In genomic region chr18:79971986-79972385, GRCh38 we compare ENCODE assay signal across 18 cellular contexts. TPM values are rescaled to one million over a fixed set of nuclear protein-coding genes. Genes with fewer than 3 reads are reported as not detected.
DNase-seq lines count a peak whose midpoint lies in the region; ATAC-seq, FAIRE-seq and TF ChIP-seq lines count a peak whose summit lies in the region.
"Had no signal": no experiment of that assay in that cellular context is flagged by ENCODE, and none has a peak within 500 bp of the region (broad histone marks: within the 10 kb centered on the region; RNA-seq: fewer than 3 reads in every experiment).

No MANE protein-coding gene starts in this region.

- H4K20me1 ChIP-seq in GM12878 (ENCODE audit: control insufficient read depth, insufficient read depth) = no peaks in the 10 kb centered on the region

- TF ChIP-seq CTCF in CD8-positive, alpha-beta T cell (IDR thresholded peaks at IDR 0.05) = no peak
- no peak for TF ChIP-seq CTCF in GM12878 (IDR thresholded peaks at IDR 0.05 in 2 of 3, conservative IDR thresholded peaks at IDR 0.05 in 1 of 3; ENCODE audit: control insufficient read depth in 2 of 3, extremely low read depth in 1 of 3, insufficient read depth in 1 of 3, low read depth in 3 of 3, low read length in 3 of 3)
- no peak for TF ChIP-seq CTCF in nephron progenitor cell (IDR thresholded peaks at IDR 0.05)

- TF ChIP-seq POLR2A in GM12892 (IDR thresholded peaks at IDR 0.05; ENCODE audit: low read depth, low read length) = peak; percentile 22; the same call in 1 of the 2 replicates
- 0 out of 2 replicates have a peak, but pooled peaks have one; percentile 42 for TF ChIP-seq POLR2A in GM12878 (IDR thresholded peaks at IDR 0.05; ENCODE audit: low read depth, low read length)

- ATAC-seq in CD8-positive, alpha-beta T cell = no peak
- ATAC-seq in GM12878 = no peak

- no peak for DNase-seq in CD8-positive, alpha-beta T cell
- DNase-seq in GM12892 (ENCODE audit: insufficient read length) = no peak
- DNase-seq in GM12878 (ENCODE audit: low read depth, low spot score) = no peak
- DNase-seq in nephron progenitor cell = no peak
- no peak for DNase-seq in CD1c-positive myeloid dendritic cell (ENCODE audit: extremely low spot score)
- DNase-seq in SK-N-DZ (ENCODE audit: low spot score) = no peak
- DNase-seq in amygdala (lab: John Stamatoyannopoulos, UW) = no peak
- DNase-seq: ACHN, AML-193, DMS79, H9, NCI-H1105 treated with DMSO at 0.1 percent for 48 hours, NCI-H1694 treated with DMSO at 0.1 percent for 48 hours, NCI-H345, NCI-H69, SHP77 treated with DMSO at 0.1 percent for 48 hours had no signal

- H3K36me3 Mint-ChIP-seq in CD8-positive, alpha-beta T cell = peaks cover 71% of the 10 kb centered on the region
- peaks cover 78% of the 10 kb centered on the region for H3K36me3 Mint-ChIP-seq in nephron progenitor cell (ENCODE audit: low read depth)

- POLR2A ChIA-PET in CD8-positive, alpha-beta T cell (lab: Charles Lee) = no interaction called here
- POLR2A ChIA-PET in GM12878 (lab: Charles Lee) = no interaction called here

- H3K4me1 Mint-ChIP-seq in CD8-positive, alpha-beta T cell (ENCODE audit: low read depth) = peaks cover 8% of the 10 kb centered on the region
- H3K4me1 Mint-ChIP-seq in nephron progenitor cell = no peaks in the 10 kb centered on the region
- H3K4me1 Mint-ChIP-seq: CD14-positive monocyte, H9 had no signal

- H3K27ac Mint-ChIP-seq in CD8-positive, alpha-beta T cell = peak overlapping the region; percentile 72
- H3K27ac Mint-ChIP-seq in nephron progenitor cell = peak overlapping the region; percentile 4
- H3K27ac Mint-ChIP-seq: H9 had no signal

- H3K4me3 ChIP-seq in CD8-positive, alpha-beta T cell (ENCODE audit: low read depth, low read length) = no peak overlapping the region
- H3K4me3 ChIP-seq in GM12878 = no peak overlapping the region

- TF ChIP-seq RAD21 in GM12878 (IDR thresholded peaks at IDR 0.05; ENCODE audit: insufficient read depth, low read depth, low read length) = no peak

- no peak for FAIRE-seq in GM12892 (lab: Jason Lieb, UNC)
- no peak for FAIRE-seq in GM12878 (lab: Jason Lieb, UNC)

- SMC1A ChIA-PET in GM12878 (lab: Charles Lee; ENCODE audit: uncharacterized antibody, unreplicated experiment) = interaction anchor here (0.5 to 1.1 kb wide), 2 partner anchors 15 to 134 kb away, joined by 3 to 4 read pairs; no protein-coding TSS in a partner anchor

- peaks cover 19% of the 10 kb centered on the region for H3K36me3 ChIP-seq in CD8-positive, alpha-beta T cell (ENCODE audit: insufficient read depth, low read length)
- H3K36me3 ChIP-seq in GM12878 (ENCODE audit: control insufficient read depth in 2 of 2, insufficient read depth in 2 of 2, low read length in 1 of 2) = peaks cover 16 to 19% of the 10 kb centered on the region in 2 experiments; a peak in 3 of 4 replicates

- WGBS in GM12878 (ENCODE audit: insufficient coverage, insufficient replicate concordance, low lambda C conversion rate, missing lambda C conversion rate) = 91% methylated on average over 9 of the region's 9 CpGs

- H3K9me3 Mint-ChIP-seq in CD8-positive, alpha-beta T cell = no peaks in the 10 kb centered on the region
- no peaks in the 10 kb centered on the region for H3K9me3 Mint-ChIP-seq in nephron progenitor cell
- H3K9me3 Mint-ChIP-seq: H9 had no signal

- no peak overlapping the region for H3K4me2 ChIP-seq in GM12878 (ENCODE audit: control insufficient read depth, insufficient read depth)

- no TSS peak for BruUV-seq in GM12878 (replicated peaks; lab: Mats Ljungman, UMichigan)

- no peak overlapping the region for H2AFZ ChIP-seq in GM12878 (ENCODE audit: control insufficient read depth, low read depth, low read length)

- H3K79me2 ChIP-seq in GM12878 (ENCODE audit: control insufficient read depth, insufficient read depth, low read length) = no peaks in the 10 kb centered on the region; the same call in none of the 2 replicates

- no peaks in the 10 kb centered on the region for H3K9me3 ChIP-seq in CD8-positive, alpha-beta T cell (ENCODE audit: low read length)
- no peaks in the 10 kb centered on the region for H3K9me3 ChIP-seq in GM12878 (replicated peaks; ENCODE audit: control insufficient read depth, insufficient read depth, low read length)

- H3K27ac ChIP-seq in CD8-positive, alpha-beta T cell (ENCODE audit: low read depth, low read length) = no peak overlapping the region
- H3K27ac ChIP-seq in GM12878 (ENCODE audit: control insufficient read depth, insufficient read depth) = no peak overlapping the region

- no peak for TF ChIP-seq EP300 in GM12878 (IDR thresholded peaks at IDR 0.05; ENCODE audit: borderline replicate concordance in 1 of 2, control insufficient read depth in 1 of 2, low read depth in 2 of 2, low read length in 2 of 2)

- intact Hi-C loops in CD8-positive, alpha-beta T cell (cut with DNase I, micrococcal nuclease) = no loop called here
- intact Hi-C loops in GM12878 (cut with micrococcal nuclease; ENCODE audit: unreplicated experiment) = no loop called here

- no peaks in the 10 kb centered on the region for H3K27me3 Mint-ChIP-seq in CD8-positive, alpha-beta T cell (ENCODE audit: low read depth)
- H3K27me3 Mint-ChIP-seq in nephron progenitor cell (ENCODE audit: low read depth, poor library complexity) = peaks cover 2% of the 10 kb centered on the region

- H3K4me1 ChIP-seq in CD8-positive, alpha-beta T cell (ENCODE audit: insufficient read depth, low read length) = no peaks in the 10 kb centered on the region
- no peaks in the 10 kb centered on the region for H3K4me1 ChIP-seq in GM12878 (ENCODE audit: control insufficient read depth, insufficient read depth, low read length)

- H3K9ac ChIP-seq in GM12878 (ENCODE audit: control insufficient read depth, insufficient read depth, low read length) = no peak overlapping the region

- H3K27me3 ChIP-seq in CD8-positive, alpha-beta T cell (ENCODE audit: insufficient read depth, low read length) = no peaks in the 10 kb centered on the region
- no peaks in the 10 kb centered on the region for H3K27me3 ChIP-seq in GM12878 (replicated peaks in 1 of 2; ENCODE audit: control insufficient read depth in 2 of 2, insufficient read depth in 2 of 2, low read length in 1 of 2)

- in situ Hi-C loops in GM12878 (cut with MboI) = no loop called here

- RAD21 ChIA-PET in GM12878 (lab: Charles Lee; ENCODE audit: unreplicated experiment) = no interaction called here

- CTCF ChIA-PET in CD8-positive, alpha-beta T cell (lab: Charles Lee) = interaction anchor here (0.9 kb wide), 1 partner anchor 14 kb away, joined by 3 read pairs; no protein-coding TSS in a partner anchor
- CTCF ChIA-PET in GM12878 (lab: Yijun Ruan, JAX) = no interaction called here

- no peak overlapping the region for H3K4me3 Mint-ChIP-seq in CD8-positive, alpha-beta T cell
- no peak overlapping the region for H3K4me3 Mint-ChIP-seq in nephron progenitor cell
- H3K4me3 Mint-ChIP-seq: CD14-positive monocyte, H9 had no signal

RNA-seq across cellular contexts. Expression of gene HSBP1L1, which starts 7.5 kb away (rescaled TPM):
- 10 to 100 TPM; 19.0 to 20.4 TPM for total RNA-seq in CD8-positive, alpha-beta T cell
- polyA plus RNA-seq in GM12892 (2012; ENCODE audit: missing spikeins) = 8.9 TPM
- total RNA-seq in GM12878 (2013; cell fraction: nucleolus; rRNA removed) = 1.6 TPM in 1 of 2 replicates, not detected in the other
- total RNA-seq in GM12878 (2014; rRNA removed) = 10.1 and 12.8 TPM in 2 replicates
- total RNA-seq in GM12878 (2014; rRNA removed; fragmentation: Illumina TruSeq; extraction: Trizol) = 6.7 TPM in 2 replicates
- total RNA-seq in GM12878 (2021) = 4.9 and 5.7 TPM in 2 replicates
- polyA plus RNA-seq in GM12878 (2011; ENCODE audit: low read depth) = 16.2 TPM
- polyA plus RNA-seq in GM12878 (2011; rRNA removed) = 0.14 TPM in 1 of 2 replicates, not detected in the other
- 0.12 and 0.20 TPM in 2 replicates for polyA plus RNA-seq in GM12878 (2011; cell fraction: cytosol; rRNA removed)
- 0.10 and 0.13 TPM in 2 replicates for polyA plus RNA-seq in GM12878 (2011; cell fraction: nucleus; rRNA removed)
- 16.8 and 20.4 TPM in 2 replicates for polyA plus RNA-seq in GM12878 (2012)
- polyA plus RNA-seq in GM12878 (2014; fragmentation: Illumina TruSeq; extraction: Trizol) = 7.0 and 7.7 TPM in 2 replicates
- polyA plus RNA-seq in GM12878 (2014; fragmentation: Nextera tagmentation; extraction: Ambion mirVana) = 1 to 10 TPM in 1 of 2 experiments, under 1 TPM in 1; 0.97 to 2.1 TPM
- 13.4 and 14.0 TPM in 2 replicates for polyA plus RNA-seq in GM12878 (2014; rRNA removed)
- 1 to 10 TPM; 6.9 to 9.1 TPM for polyA plus RNA-seq in GM12878 (2016; fragmentation: Nextera tagmentation; extraction: Ambion mirVana)
- polyA minus RNA-seq in GM12878 (2011; rRNA and poly(A)+ RNA removed) = not detected in 2 replicates
- polyA minus RNA-seq in GM12878 (2011; cell fraction: cytosol; rRNA and poly(A)+ RNA removed) = not detected in 2 replicates
- polyA minus RNA-seq in GM12878 (2011; cell fraction: nucleus; rRNA and poly(A)+ RNA removed) = 0.60 TPM in 1 of 2 replicates, not detected in the other
- polyA plus RNA-seq in SK-N-DZ (2014; cell fraction: cytosol; rRNA removed) = 8.0 and 9.1 TPM in 2 replicates
- polyA plus RNA-seq in SK-N-DZ (2014; cell fraction: nucleus; rRNA removed) = 8.1 and 10.7 TPM in 2 replicates
- total RNA-seq: H9, OCI-LY7 had no signal

RNA-seq across cellular contexts. Expression of gene TXNL4A, which starts 16.4 kb away (rescaled TPM):
- 10 to 100 TPM; 62.0 to 69.0 TPM for total RNA-seq in CD8-positive, alpha-beta T cell
- polyA plus RNA-seq in GM12892 (2012; ENCODE audit: missing spikeins) = 82.7 TPM
- total RNA-seq in GM12878 (2013; cell fraction: nucleolus; rRNA removed) = 27.3 and 27.9 TPM in 2 replicates
- total RNA-seq in GM12878 (2014; rRNA removed) (84.5 and 91.4 TPM in 2 replicates), GM12878 (2014; rRNA removed; fragmentation: Illumina TruSeq; extraction: Trizol) (111 and 122 TPM in 2 replicates), GM12878 (2021) (178 and 181 TPM in 2 replicates)
- polyA plus RNA-seq in GM12878 (2011; ENCODE audit: low read depth) = 87.5 TPM
- polyA plus RNA-seq in GM12878 (2011; rRNA removed) (172 and 173 TPM in 2 replicates), GM12878 (2014; fragmentation: Illumina TruSeq; extraction: Trizol) (18.0 and 62.9 TPM in 2 replicates), GM12878 (2014; fragmentation: Nextera tagmentation; extraction: Ambion mirVana) (100 to 1,000 TPM in 1 of 2 experiments, 10 to 100 TPM in 1; 38.4 to 132 TPM), GM12878 (2014; rRNA removed) (125 and 127 TPM in 2 replicates), GM12878 (2016; fragmentation: Nextera tagmentation; extraction: Ambion mirVana) (100 to 1,000 TPM; 307 to 329 TPM)
- polyA plus RNA-seq in GM12878 (2011; cell fraction: cytosol; rRNA removed) = 148 and 157 TPM in 2 replicates
- 64.9 and 77.2 TPM in 2 replicates for polyA plus RNA-seq in GM12878 (2011; cell fraction: nucleus; rRNA removed)
- 106 and 119 TPM in 2 replicates for polyA plus RNA-seq in GM12878 (2012)
- 45.5 and 46.6 TPM in 2 replicates for polyA minus RNA-seq in GM12878 (2011; rRNA and poly(A)+ RNA removed)
- polyA minus RNA-seq in GM12878 (2011; cell fraction: cytosol; rRNA and poly(A)+ RNA removed) = 39.2 and 40.8 TPM in 2 replicates
- 9.4 and 17.8 TPM in 2 replicates for polyA minus RNA-seq in GM12878 (2011; cell fraction: nucleus; rRNA and poly(A)+ RNA removed)
- polyA plus RNA-seq in SK-N-DZ (2014; cell fraction: cytosol; rRNA removed) = 122 and 138 TPM in 2 replicates
- 81.7 and 105 TPM in 2 replicates for polyA plus RNA-seq in SK-N-DZ (2014; cell fraction: nucleus; rRNA removed)

RNA-seq across cellular contexts. Expression of gene SLC66A2, which starts 20.5 kb away (rescaled TPM):
- total RNA-seq in CD8-positive, alpha-beta T cell = 10 to 100 TPM; 50.0 to 53.4 TPM
- polyA plus RNA-seq in GM12892 (2012; ENCODE audit: missing spikeins) = 20.1 TPM
- total RNA-seq in GM12878 (2013; cell fraction: nucleolus; rRNA removed) = 51.8 and 53.7 TPM in 2 replicates
- 36.7 and 40.2 TPM in 2 replicates for total RNA-seq in GM12878 (2014; rRNA removed)
- 12.3 TPM in 2 replicates for total RNA-seq in GM12878 (2014; rRNA removed; fragmentation: Illumina TruSeq; extraction: Trizol)
- 41.0 and 42.5 TPM in 2 replicates for total RNA-seq in GM12878 (2021)
- 9.6 TPM for polyA plus RNA-seq in GM12878 (2011; ENCODE audit: low read depth)
- 9.4 and 17.3 TPM in 2 replicates for polyA plus RNA-seq in GM12878 (2011; rRNA removed)
- 36.4 and 51.0 TPM in 2 replicates for polyA plus RNA-seq in GM12878 (2011; cell fraction: cytosol; rRNA removed)
- 60.7 and 67.9 TPM in 2 replicates for polyA plus RNA-seq in GM12878 (2011; cell fraction: nucleus; rRNA removed)
- 30.5 and 32.0 TPM in 2 replicates for polyA plus RNA-seq in GM12878 (2012)
- polyA plus RNA-seq in GM12878 (2014; fragmentation: Illumina TruSeq; extraction: Trizol) = 1.2 and 5.9 TPM in 2 replicates
- 1 to 10 TPM in 1 of 2 experiments, under 1 TPM in 1; 0.69 to 2.7 TPM for polyA plus RNA-seq in GM12878 (2014; fragmentation: Nextera tagmentation; extraction: Ambion mirVana)
- 42.5 and 44.3 TPM in 2 replicates for polyA plus RNA-seq in GM12878 (2014; rRNA removed)
- polyA plus RNA-seq in GM12878 (2016; fragmentation: Nextera tagmentation; extraction: Ambion mirVana) = 10 to 100 TPM in 1 of 2 experiments, 1 to 10 TPM in 1; 3.6 to 23.1 TPM
- polyA minus RNA-seq in GM12878 (2011; rRNA and poly(A)+ RNA removed) = 16.0 and 36.0 TPM in 2 replicates
- polyA minus RNA-seq in GM12878 (2011; cell fraction: cytosol; rRNA and poly(A)+ RNA removed) = 8.4 and 17.6 TPM in 2 replicates
- 17.9 and 22.3 TPM in 2 replicates for polyA minus RNA-seq in GM12878 (2011; cell fraction: nucleus; rRNA and poly(A)+ RNA removed)
- polyA plus RNA-seq in SK-N-DZ (2014; cell fraction: cytosol; rRNA removed) = 41.4 and 56.9 TPM in 2 replicates
- polyA plus RNA-seq in SK-N-DZ (2014; cell fraction: nucleus; rRNA removed) = 48.1 and 51.9 TPM in 2 replicates
